In genomic region chr5:180334751-180335613, GRCh38 we compare ENCODE assay signal across 1 cellular context.
TF ChIP-seq lines count a peak whose summit lies in the region.

No MANE protein-coding gene starts in this region.

TF ChIP-seq in K562, 482 proteins besides CTCF, POLR2A, EP300 and RAD21:
- TF ChIP-seq NFIC (IDR thresholded peaks at IDR 0.05) (peak; percentile 63; the same call in 1 of the 2 replicates), MTA3 (IDR thresholded peaks at IDR 0.05; ENCODE audit: borderline replicate concordance) (no peak), BDP1 (IDR thresholded peaks at IDR 0.05; ENCODE audit: insufficient read depth, insufficient read length) (no peak), GABPA (tag; conservative IDR thresholded peaks at IDR 0.05; ENCODE audit: low read depth) (no peak)
